8 cellular contexts compared by ENCODE assay signal in the genomic region with DNA sequence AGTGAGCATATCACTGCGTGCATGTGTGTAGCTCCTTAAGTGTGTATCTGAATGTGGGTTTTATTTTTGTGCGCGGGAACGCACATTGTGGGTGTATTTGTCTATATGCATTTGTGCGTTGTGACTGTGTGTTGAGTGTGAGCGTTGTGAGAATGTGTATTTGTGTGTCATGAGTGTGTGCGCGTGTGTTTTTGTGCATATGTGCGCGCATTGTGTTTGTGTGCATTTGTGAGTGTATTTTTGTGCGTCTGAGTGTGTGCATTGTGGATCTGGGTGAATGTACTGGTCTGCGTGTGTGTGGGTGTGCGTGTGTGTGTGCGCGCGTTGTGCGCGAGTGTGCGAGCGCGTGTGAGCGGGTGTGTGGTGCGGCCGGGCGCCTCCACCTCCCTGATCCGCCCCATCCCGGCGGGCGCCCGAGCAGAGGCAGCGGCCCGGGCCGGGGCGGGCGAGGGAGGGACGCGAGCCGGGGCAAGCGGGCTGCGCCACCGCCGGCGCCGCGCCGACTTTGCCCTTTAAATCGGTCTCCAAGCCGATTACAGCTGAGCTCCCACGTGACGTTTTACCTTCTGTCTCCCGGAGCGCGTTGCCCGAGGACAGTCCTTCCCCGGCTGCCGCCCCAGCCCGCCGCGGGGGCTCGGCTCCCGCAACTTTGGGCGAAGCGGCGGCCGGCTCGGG. TPM values are rescaled to one million over a fixed set of nuclear protein-coding genes. Genes with fewer than 3 reads are reported as not detected.
DNase-seq lines count a peak whose midpoint lies in the region; ATAC-seq lines count a peak whose summit lies in the region.

A gene with protein sequence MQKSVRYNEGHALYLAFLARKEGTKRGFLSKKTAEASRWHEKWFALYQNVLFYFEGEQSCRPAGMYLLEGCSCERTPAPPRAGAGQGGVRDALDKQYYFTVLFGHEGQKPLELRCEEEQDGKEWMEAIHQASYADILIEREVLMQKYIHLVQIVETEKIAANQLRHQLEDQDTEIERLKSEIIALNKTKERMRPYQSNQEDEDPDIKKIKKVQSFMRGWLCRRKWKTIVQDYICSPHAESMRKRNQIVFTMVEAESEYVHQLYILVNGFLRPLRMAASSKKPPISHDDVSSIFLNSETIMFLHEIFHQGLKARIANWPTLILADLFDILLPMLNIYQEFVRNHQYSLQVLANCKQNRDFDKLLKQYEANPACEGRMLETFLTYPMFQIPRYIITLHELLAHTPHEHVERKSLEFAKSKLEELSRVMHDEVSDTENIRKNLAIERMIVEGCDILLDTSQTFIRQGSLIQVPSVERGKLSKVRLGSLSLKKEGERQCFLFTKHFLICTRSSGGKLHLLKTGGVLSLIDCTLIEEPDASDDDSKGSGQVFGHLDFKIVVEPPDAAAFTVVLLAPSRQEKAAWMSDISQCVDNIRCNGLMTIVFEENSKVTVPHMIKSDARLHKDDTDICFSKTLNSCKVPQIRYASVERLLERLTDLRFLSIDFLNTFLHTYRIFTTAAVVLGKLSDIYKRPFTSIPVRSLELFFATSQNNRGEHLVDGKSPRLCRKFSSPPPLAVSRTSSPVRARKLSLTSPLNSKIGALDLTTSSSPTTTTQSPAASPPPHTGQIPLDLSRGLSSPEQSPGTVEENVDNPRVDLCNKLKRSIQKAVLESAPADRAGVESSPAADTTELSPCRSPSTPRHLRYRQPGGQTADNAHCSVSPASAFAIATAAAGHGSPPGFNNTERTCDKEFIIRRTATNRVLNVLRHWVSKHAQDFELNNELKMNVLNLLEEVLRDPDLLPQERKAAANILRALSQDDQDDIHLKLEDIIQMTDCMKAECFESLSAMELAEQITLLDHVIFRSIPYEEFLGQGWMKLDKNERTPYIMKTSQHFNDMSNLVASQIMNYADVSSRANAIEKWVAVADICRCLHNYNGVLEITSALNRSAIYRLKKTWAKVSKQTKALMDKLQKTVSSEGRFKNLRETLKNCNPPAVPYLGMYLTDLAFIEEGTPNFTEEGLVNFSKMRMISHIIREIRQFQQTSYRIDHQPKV (N-terminal part only) (plus strand): TSS at position 596 of the 675 bp plus-strand sequence. CDS start 376 bp downstream, outside the sequence.

- CTCF ChIA-PET in activated CD4-positive, alpha-beta T cell treated with anti-CD3 and anti-CD28 coated beads for 36 hours (lab: Charles Lee), result interaction anchor here (3.2 kb wide), 1 partner anchor 147 kb away, joined by 16 read pairs; no protein-coding TSS in a partner anchor

- peak within 1 kb of the TSS; percentile 72 for H3K27ac ChIP-seq in cingulate gyrus (ENCODE audit: low read depth, low read length)

- peak within 1 kb of the TSS; percentile 83 for H3K4me3 Mint-ChIP-seq in activated CD4-positive, alpha-beta T cell treated with anti-CD3 and anti-CD28 coated beads for 36 hours

- POLR2A ChIA-PET in activated CD4-positive, alpha-beta T cell treated with anti-CD3 and anti-CD28 coated beads for 36 hours (lab: Charles Lee), result interaction anchor here (0.6 to 1.2 kb wide), 2 partner anchors 47 to 327 kb away, joined by 3 read pairs; no protein-coding TSS in a partner anchor

- no peaks in the 10 kb centered on the region for H3K36me3 Mint-ChIP-seq in activated CD4-positive, alpha-beta T cell treated with anti-CD3 and anti-CD28 coated beads for 36 hours (ENCODE audit: low read depth)

- no peaks in the 10 kb centered on the region for H3K9me3 Mint-ChIP-seq in activated CD4-positive, alpha-beta T cell treated with anti-CD3 and anti-CD28 coated beads for 36 hours (ENCODE audit: low read depth)

- H3K27me3 Mint-ChIP-seq in activated CD4-positive, alpha-beta T cell treated with anti-CD3 and anti-CD28 coated beads for 36 hours, result peaks cover 5% of the 10 kb centered on the region

- DNase-seq in HT1080 (ENCODE audit: low read depth) (peak; percentile 38), left kidney (ENCODE audit: low read depth, low spot score) (peak; percentile 78), NCI-H2196 treated with DMSO at 0.1 percent for 48 hours (lab: John Stamatoyannopoulos, UW; ENCODE audit: unreplicated experiment) (no peak)
- peak; percentile 76 for DNase-seq in activated CD4-positive, alpha-beta T cell treated with anti-CD3 and anti-CD28 coated beads for 36 hours
- DNase-seq in stimulated activated CD4-positive, alpha-beta T cell treated with anti-CD3 and anti-CD28 coated beads, Interleukin-2, amount 100 ng/mL, for 4 hours (ENCODE audit: low read depth), result peak; percentile 24

- intact Hi-C loops in activated CD4-positive, alpha-beta T cell treated with anti-CD3 and anti-CD28 coated beads for 36 hours (cut with DNase I, micrococcal nuclease), result loop anchor here (2.0 to 10.0 kb wide), 9 partner anchors 47 to 342 kb away; a partner anchor contains a TSS

- H3K4me1 Mint-ChIP-seq in activated CD4-positive, alpha-beta T cell treated with anti-CD3 and anti-CD28 coated beads for 36 hours, result peaks cover 68% of the 10 kb centered on the region

- ATAC-seq in activated CD4-positive, alpha-beta T cell treated with anti-CD3 and anti-CD28 coated beads for 36 hours, result peak; percentile 23
- no peak for ATAC-seq in GM19324 (IDR thresholded peaks at IDR 0.05; ENCODE audit: low FRiP score, unreplicated experiment)
- ATAC-seq in HG02642 (IDR thresholded peaks at IDR 0.05; ENCODE audit: poor library complexity, unreplicated experiment), result no peak

- H3K27ac Mint-ChIP-seq in activated CD4-positive, alpha-beta T cell treated with anti-CD3 and anti-CD28 coated beads for 36 hours, result peak within 1 kb of the TSS; percentile 86

RNA-seq across cellular contexts. Expression of the gene that starts here (rescaled TPM):
- 6.4 and 6.6 TPM in 2 replicates for total RNA-seq in HT1080 (2014; rRNA removed; shearing (Covaris generic))
- polyA plus RNA-seq in HT1080 (2015; cell fraction: cytosol; rRNA removed), result 4.7 and 5.7 TPM in 2 replicates
- polyA plus RNA-seq in HT1080 (2015; cell fraction: nucleus; rRNA removed), result 6.0 and 7.5 TPM in 2 replicates
- total RNA-seq in activated CD4-positive, alpha-beta T cell treated with anti-CD3 and anti-CD28 coated beads for 36 hours, result 10 to 100 TPM in 1 of 2 experiments, 1 to 10 TPM in 1; 8.2 to 14.2 TPM
